8 cellular contexts compared by ENCODE assay signal in genomic region chr7:12715372-12716133, GRCh38. TPM values are rescaled to one million over a fixed set of nuclear protein-coding genes. Genes with fewer than 3 reads are reported as not detected.
DNase-seq lines count a peak whose midpoint lies in the region; ATAC-seq lines count a peak whose summit lies in the region.

No MANE protein-coding gene starts in this region.

- H3K4me1 ChIP-seq in neuron (ENCODE audit: insufficient read depth, low read length): peaks cover 36% of the 10 kb centered on the region
- H3K4me1 ChIP-seq in aorta (ENCODE audit: control insufficient read depth in 1 of 2, insufficient read depth in 2 of 2, low read length in 2 of 2): no peaks in the 10 kb centered on the region

- H2AFZ ChIP-seq in neuron (ENCODE audit: low read depth, low read length): peak overlapping the region; percentile 49

- DNase-seq in NCI-H345 (lab: John Stamatoyannopoulos, UW) (peak; percentile 66), glomerular visceral epithelial cell (ENCODE audit: extremely low spot score) (peak; percentile 57), aorta (peak in 1 of 2 donors; percentile 63)
- DNase-seq in activated naive CD4-positive, alpha-beta T cell treated with anti-CD3 and anti-CD28 coated beads, Interleukin-2, amount 10 ng/mL, durations not matched to agents 7 days and 5 days: peak; percentile 48

- H3K36me3 Mint-ChIP-seq in activated naive CD4-positive, alpha-beta T cell treated with anti-CD3 and anti-CD28 coated beads, Interleukin-2, amount 10 ng/mL, durations not matched to agents 7 days and 5 days: no peaks in the 10 kb centered on the region

- no peaks in the 10 kb centered on the region for H3K27me3 Mint-ChIP-seq in activated naive CD4-positive, alpha-beta T cell treated with anti-CD3 and anti-CD28 coated beads, Interleukin-2, amount 10 ng/mL, durations not matched to agents 7 days and 5 days

- no peak overlapping the region for H3K4me3 Mint-ChIP-seq in activated naive CD4-positive, alpha-beta T cell treated with anti-CD3 and anti-CD28 coated beads, Interleukin-2, amount 10 ng/mL, durations not matched to agents 7 days and 5 days

- no peak overlapping the region for H3K27ac ChIP-seq in aorta (ENCODE audit: low read depth in 1 of 2, low read length in 2 of 2)

- H3K9me3 ChIP-seq in neuron (ENCODE audit: low read length): no peaks in the 10 kb centered on the region
- no peaks in the 10 kb centered on the region for H3K9me3 ChIP-seq in aorta (ENCODE audit: control insufficient read depth, low read length)

- intact Hi-C loops in aorta (cut with DNase I): no loop called here

- CTCF ChIA-PET in activated naive CD4-positive, alpha-beta T cell treated with anti-CD3 and anti-CD28 coated beads, Interleukin-2, amount 10 ng/mL, durations not matched to agents 7 days and 5 days (lab: Charles Lee): interaction anchor here (0.6 to 1.6 kb wide), 3 partner anchors 16 to 92 kb away, joined by 3 to 7 read pairs (median 3); no protein-coding TSS in a partner anchor

- WGBS in aorta, 2 donors: 26 to 35% methylated on average over 12 of the region's 12 CpGs

- H3K27me3 ChIP-seq in neuron (ENCODE audit: insufficient read depth, low read length) (no peaks in the 10 kb centered on the region), aorta (ENCODE audit: control insufficient read depth in 1 of 2, insufficient read depth in 2 of 2, low read length in 1 of 2) (no peaks in the 10 kb centered on the region)

- no peaks in the 10 kb centered on the region for H3K9me3 Mint-ChIP-seq in activated naive CD4-positive, alpha-beta T cell treated with anti-CD3 and anti-CD28 coated beads, Interleukin-2, amount 10 ng/mL, durations not matched to agents 7 days and 5 days

- peak; percentile 63 for ATAC-seq in GM21360 (IDR thresholded peaks at IDR 0.05; ENCODE audit: unreplicated experiment)
- ATAC-seq in aorta (ENCODE audit: low FRiP score): peak; percentile 82
- no peak for ATAC-seq in GM19328 (IDR thresholded peaks at IDR 0.05; ENCODE audit: unreplicated experiment)
- no peak for ATAC-seq in GM21529 (IDR thresholded peaks at IDR 0.05; ENCODE audit: unreplicated experiment)

- H3K4me1 Mint-ChIP-seq in activated naive CD4-positive, alpha-beta T cell treated with anti-CD3 and anti-CD28 coated beads, Interleukin-2, amount 10 ng/mL, durations not matched to agents 7 days and 5 days: peaks cover 37% of the 10 kb centered on the region

- peak overlapping the region; percentile 43 for H3K4me3 ChIP-seq in neuron (ENCODE audit: low read length)
- no peak overlapping the region for H3K4me3 ChIP-seq in aorta (ENCODE audit: low read length in 2 of 2)

- H3K36me3 ChIP-seq in neuron (ENCODE audit: insufficient read depth, low read length) (no peaks in the 10 kb centered on the region), aorta (ENCODE audit: control insufficient read depth in 1 of 2, insufficient read depth in 2 of 2, low read length in 1 of 2) (no peaks in the 10 kb centered on the region)

- H3K27ac Mint-ChIP-seq in activated naive CD4-positive, alpha-beta T cell treated with anti-CD3 and anti-CD28 coated beads, Interleukin-2, amount 10 ng/mL, durations not matched to agents 7 days and 5 days: peak overlapping the region; percentile 69

RNA-seq across cellular contexts. Expression of gene ARL4A, which starts 28.1 kb away (rescaled TPM):
- 10 to 100 TPM; 21.9 to 34.3 TPM for total RNA-seq in aorta
- 10 to 100 TPM in 1 of 2 donors, 1 to 10 TPM in 1; 2.7 to 40.4 TPM for polyA plus RNA-seq in aorta

Comparison
In these comparisons a context has a peak if more than half of its experiments do, and no peak if none do; other contexts are left out.
1. ATAC-seq: peak in GM21360 (single experiment) and aorta (single experiment); none in GM19328 (single experiment) and GM21529 (single experiment).